ENCODE assay signal across 16 cellular contexts in the genomic region with DNA sequence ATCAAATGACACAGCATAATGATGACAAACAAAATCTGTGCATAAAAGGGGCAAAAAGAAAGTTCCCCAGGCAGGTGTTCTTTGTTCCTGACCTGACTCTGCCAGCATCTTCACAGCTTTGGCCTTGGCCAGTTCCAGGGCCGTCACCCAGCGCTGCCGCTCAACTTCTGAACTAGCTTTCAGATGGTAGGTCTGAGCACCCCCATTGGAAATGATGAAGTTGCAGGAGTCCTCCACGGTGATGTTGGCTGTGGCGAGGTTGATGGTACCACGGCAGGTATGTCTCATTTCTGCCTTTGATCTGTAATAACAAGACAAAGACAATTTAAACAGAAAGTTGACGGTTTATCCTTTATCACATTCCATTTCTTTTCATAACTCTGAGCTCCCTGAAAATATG. TPM values are rescaled to one million over a fixed set of nuclear protein-coding genes. Genes with fewer than 3 reads are reported as not detected.
DNase-seq lines count a peak whose midpoint lies in the region; ATAC-seq and TF ChIP-seq lines count a peak whose summit lies in the region.
"Had no signal": no experiment of that assay in that cellular context is flagged by ENCODE, and none has a peak within 500 bp of the region (broad histone marks: within the 10 kb centered on the region; RNA-seq: fewer than 3 reads in every experiment).

No MANE protein-coding gene starts in this region.

- H3K9me3 Mint-ChIP-seq in activated CD8-positive, alpha-beta memory T cell treated with anti-CD3 and anti-CD28 coated beads, Interleukin-2, amount 10 ng/mL, durations not matched to agents 7 days and 5 days (ENCODE audit: low read depth) = no peaks in the 10 kb centered on the region
- H3K9me3 Mint-ChIP-seq in activated naive CD4-positive, alpha-beta T cell treated with anti-CD3 and anti-CD28 coated beads, Interleukin-2, amount 50 U/mL, for 72 hours = no peaks in the 10 kb centered on the region
- H3K9me3 Mint-ChIP-seq: GM23338 had no signal

- no TSS peak for BruUV-seq in A673 (replicated peaks; lab: Mats Ljungman, UMichigan)

- peaks cover 53% of the 10 kb centered on the region for H3K36me3 ChIP-seq in A673 (ENCODE audit: insufficient read depth, low read length, poor library complexity, severe bottlenecking)

- no peaks in the 10 kb centered on the region for H3K27me3 Mint-ChIP-seq in activated CD8-positive, alpha-beta memory T cell treated with anti-CD3 and anti-CD28 coated beads, Interleukin-2, amount 10 ng/mL, durations not matched to agents 7 days and 5 days

- CTCF ChIA-PET in activated CD8-positive, alpha-beta memory T cell treated with anti-CD3 and anti-CD28 coated beads, Interleukin-2, amount 10 ng/mL, durations not matched to agents 7 days and 5 days (lab: Charles Lee) = no interaction called here
- CTCF ChIA-PET in A673 (lab: Charles Lee) = no interaction called here

- H3K4me3 Mint-ChIP-seq in activated CD8-positive, alpha-beta memory T cell treated with anti-CD3 and anti-CD28 coated beads, Interleukin-2, amount 10 ng/mL, durations not matched to agents 7 days and 5 days = no peak overlapping the region
- H3K4me3 Mint-ChIP-seq: GM23338 had no signal

- peaks cover 40% of the 10 kb centered on the region for H3K4me1 Mint-ChIP-seq in activated CD8-positive, alpha-beta memory T cell treated with anti-CD3 and anti-CD28 coated beads, Interleukin-2, amount 10 ng/mL, durations not matched to agents 7 days and 5 days

- no peak for TF ChIP-seq CTCF in A673 (conservative IDR thresholded peaks at IDR 0.05; ENCODE audit: low read depth, low read length)

- no peak overlapping the region for H3K4me3 ChIP-seq in A673 (ENCODE audit: low read depth, low read length, poor library complexity, severe bottlenecking)
- H3K4me3 ChIP-seq: GM23338 had no signal

- intact Hi-C loops in A673 (cut with micrococcal nuclease; ENCODE audit: unreplicated experiment) = no loop called here

- no peaks in the 10 kb centered on the region for H3K9me3 ChIP-seq in A673 (ENCODE audit: low read depth, low read length, poor library complexity, severe bottlenecking)

- H3K27ac ChIP-seq in A673 (ENCODE audit: low read depth, low read length, poor library complexity, severe bottlenecking) = no peak overlapping the region
- H3K27ac ChIP-seq: KMS-11 had no signal

- peaks cover 29% of the 10 kb centered on the region for H3K4me1 ChIP-seq in A673 (ENCODE audit: insufficient read depth, low read length, poor library complexity, severe bottlenecking)

- POLR2A ChIA-PET in A673 (lab: Charles Lee; ENCODE audit: low non-redundant PET) = interaction anchor here (1.0 kb wide), 1 partner anchor 183 kb away, joined by 3 read pairs; no protein-coding TSS in a partner anchor

- DNase-seq in activated CD8-positive, alpha-beta memory T cell treated with anti-CD3 and anti-CD28 coated beads, Interleukin-2, amount 50 U/mL, for 48 hours = peak; percentile 54
- DNase-seq in activated CD8-positive, alpha-beta memory T cell treated with anti-CD3 and anti-CD28 coated beads, Interleukin-2, amount 10 ng/mL, durations not matched to agents 7 days and 5 days = no peak
- peak; percentile 9 to 14 for DNase-seq in stimulated activated CD4-positive, alpha-beta T cell treated with anti-CD3 and anti-CD28 coated beads, Interleukin-15, amount 100 ng/mL, for 48 hours (ENCODE audit: low read depth in 2 of 2)
- no peak for DNase-seq in stimulated activated CD4-positive, alpha-beta T cell treated with anti-CD3 and anti-CD28 coated beads, Interleukin-4, amount 100 ng/mL, for 1 hour
- peak in 1 of 2 donors; percentile 14 for DNase-seq in activated naive CD4-positive, alpha-beta T cell treated with anti-CD3 and anti-CD28 coated beads, Interleukin-2, amount 50 U/mL, for 72 hours (ENCODE audit: low spot score in 2 of 2)
- DNase-seq in stimulated activated CD8-positive, alpha-beta memory T cell treated with anti-CD3 and anti-CD28 coated beads, Interleukin-4, amount 100 ng/mL, for 48 hours = peak; percentile 40
- DNase-seq in A673 (ENCODE audit: low spot score) = no peak
- DNase-seq: COR-L47, GF-D8, NCI-H1092, NCI-H2107, NCI-H226, NCI-H524 treated with DMSO at 0.1 percent for 48 hours had no signal

- no peak overlapping the region for H3K27ac Mint-ChIP-seq in activated CD8-positive, alpha-beta memory T cell treated with anti-CD3 and anti-CD28 coated beads, Interleukin-2, amount 10 ng/mL, durations not matched to agents 7 days and 5 days
- no peak overlapping the region for H3K27ac Mint-ChIP-seq in activated naive CD4-positive, alpha-beta T cell treated with anti-CD3 and anti-CD28 coated beads, Interleukin-2, amount 50 U/mL, for 72 hours
- H3K27ac Mint-ChIP-seq: GM23338 had no signal

- H3K27me3 ChIP-seq in A673 (replicated peaks; ENCODE audit: insufficient read depth, low read depth, low read length, poor library complexity) = no peaks in the 10 kb centered on the region

- H3K36me3 Mint-ChIP-seq in activated CD8-positive, alpha-beta memory T cell treated with anti-CD3 and anti-CD28 coated beads, Interleukin-2, amount 10 ng/mL, durations not matched to agents 7 days and 5 days = peaks cover 46% of the 10 kb centered on the region
- H3K36me3 Mint-ChIP-seq in activated naive CD4-positive, alpha-beta T cell treated with anti-CD3 and anti-CD28 coated beads, Interleukin-2, amount 50 U/mL, for 72 hours = peaks cover 28 to 30% of the 10 kb centered on the region in 2 donors

- no peak for ATAC-seq in activated CD8-positive, alpha-beta memory T cell treated with anti-CD3 and anti-CD28 coated beads, Interleukin-2, amount 10 ng/mL, durations not matched to agents 7 days and 5 days
- peak; percentile 24 to 59 for ATAC-seq in activated naive CD4-positive, alpha-beta T cell treated with anti-CD3 and anti-CD28 coated beads, Interleukin-2, amount 50 U/mL, for 72 hours
- no peak for ATAC-seq in HG03378 (IDR thresholded peaks at IDR 0.05; ENCODE audit: unreplicated experiment)
- ATAC-seq: GM23338 had no signal

RNA-seq across cellular contexts. Expression of a gene that starts 5.3 kb away (rescaled TPM):
- 10 to 100 TPM; 36.6 to 38.0 TPM for total RNA-seq in activated CD8-positive, alpha-beta memory T cell treated with anti-CD3 and anti-CD28 coated beads, Interleukin-2, amount 10 ng/mL, durations not matched to agents 7 days and 5 days
- total RNA-seq in activated naive CD4-positive, alpha-beta T cell treated with anti-CD3 and anti-CD28 coated beads, Interleukin-2, amount 50 U/mL, for 72 hours = 10 to 100 TPM; 40.1 to 50.9 TPM
- total RNA-seq in A673 (2021) = 40.7 and 43.2 TPM in 2 replicates

RNA-seq across cellular contexts. Expression of a gene that starts 58.5 kb away (rescaled TPM):
- total RNA-seq in activated CD8-positive, alpha-beta memory T cell treated with anti-CD3 and anti-CD28 coated beads, Interleukin-2, amount 10 ng/mL, durations not matched to agents 7 days and 5 days = 10 to 100 TPM; 56.7 to 62.6 TPM
- total RNA-seq in activated naive CD4-positive, alpha-beta T cell treated with anti-CD3 and anti-CD28 coated beads, Interleukin-2, amount 50 U/mL, for 72 hours = 10 to 100 TPM; 72.3 to 88.0 TPM
- 65.2 and 78.9 TPM in 2 replicates for total RNA-seq in A673 (2021)

Comparison
In these comparisons a context has a peak if more than half of its experiments do, and no peak if none do; other contexts are left out.
1. DNase-seq: peak in activated CD8-positive, alpha-beta memory T cell treated with anti-CD3 and anti-CD28 coated beads, Interleukin-2, amount 50 U/mL, for 48 hours (single experiment), stimulated activated CD4-positive, alpha-beta T cell treated with anti-CD3 and anti-CD28 coated beads, Interleukin-15, amount 100 ng/mL, for 48 hours (2 of 2) and stimulated activated CD8-positive, alpha-beta memory T cell treated with anti-CD3 and anti-CD28 coated beads, Interleukin-4, amount 100 ng/mL, for 48 hours (single experiment); none in activated CD8-positive, alpha-beta memory T cell treated with anti-CD3 and anti-CD28 coated beads, Interleukin-2, amount 10 ng/mL, durations not matched to agents 7 days and 5 days (single experiment), stimulated activated CD4-positive, alpha-beta T cell treated with anti-CD3 and anti-CD28 coated beads, Interleukin-4, amount 100 ng/mL, for 1 hour (single experiment) and A673 (single experiment).
2. ATAC-seq: peak in activated naive CD4-positive, alpha-beta T cell treated with anti-CD3 and anti-CD28 coated beads, Interleukin-2, amount 50 U/mL, for 72 hours (2 of 2); none in activated CD8-positive, alpha-beta memory T cell treated with anti-CD3 and anti-CD28 coated beads, Interleukin-2, amount 10 ng/mL, durations not matched to agents 7 days and 5 days (single experiment) and HG03378 (single experiment).